ENCODE assay signal across 16 cellular contexts in the genomic region with DNA sequence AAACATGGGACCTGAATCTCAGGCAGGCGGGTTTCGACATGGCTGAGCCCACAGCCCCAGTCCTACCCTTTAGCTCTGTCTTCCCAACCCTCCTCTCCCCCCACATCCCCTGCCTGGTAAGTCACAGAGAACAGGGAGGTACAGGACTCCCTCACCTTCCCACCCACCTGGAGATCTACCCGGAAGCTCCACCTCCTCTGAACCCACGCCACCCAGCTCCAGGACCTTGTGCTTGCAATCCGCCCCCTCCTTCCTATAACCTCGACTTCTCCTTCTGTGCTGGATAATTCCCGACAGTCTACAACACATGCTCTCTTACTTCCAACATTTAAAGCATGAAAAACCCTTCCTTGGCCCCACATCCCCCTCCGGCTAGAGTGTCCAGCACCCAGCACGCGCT. TPM values are rescaled to one million over a fixed set of nuclear protein-coding genes. Genes with fewer than 3 reads are reported as not detected.
DNase-seq lines count a peak whose midpoint lies in the region; ATAC-seq and TF ChIP-seq lines count a peak whose summit lies in the region.
"Had no signal": no experiment of that assay in that cellular context is flagged by ENCODE, and none has a peak within 500 bp of the region (broad histone marks: within the 10 kb centered on the region; RNA-seq: fewer than 3 reads in every experiment).

No MANE protein-coding gene starts in this region.

- H3K9me3 Mint-ChIP-seq in activated naive CD4-positive, alpha-beta T cell treated with anti-CD3 and anti-CD28 coated beads, Interleukin-2, amount 50 U/mL, for 72 hours: no peaks in the 10 kb centered on the region
- no peaks in the 10 kb centered on the region for H3K9me3 Mint-ChIP-seq in activated naive CD4-positive, alpha-beta T cell treated with anti-CD3 and anti-CD28 coated beads, Interleukin-2, amount 10 ng/mL, durations not matched to agents 7 days and 5 days
- peaks cover 0 to 8% (median 6%) of the 10 kb centered on the region in 5 experiments for H3K9me3 Mint-ChIP-seq in brain

- H3K4me3 ChIP-seq in HAP-1 (peak overlapping the region; percentile 49; the same call in 1 of the 2 replicates), neuron (ENCODE audit: low read length) (no peak overlapping the region), ascending aorta (no peak overlapping the region)

- in situ Hi-C loops in HAP-1 (cut with MboI; ENCODE audit: low sequenced_read_pairs): no loop called here

- intact Hi-C loops in ascending aorta (cut with DNase I): loop anchor here (5.0 to 10.0 kb wide), 2 partner anchors 92 to 299 kb away; partner anchors contain the start of gene HP1BP3

- peaks cover 7% of the 10 kb centered on the region for H3K4me1 Mint-ChIP-seq in activated naive CD4-positive, alpha-beta T cell treated with anti-CD3 and anti-CD28 coated beads, Interleukin-2, amount 10 ng/mL, durations not matched to agents 7 days and 5 days
- H3K4me1 Mint-ChIP-seq in brain: peaks cover 38% of the 10 kb centered on the region

- H3K27me3 ChIP-seq in HAP-1 (ENCODE audit: low read depth): no peaks in the 10 kb centered on the region
- H3K27me3 ChIP-seq in neuron (ENCODE audit: insufficient read depth, low read length): no peaks in the 10 kb centered on the region
- H3K27me3 ChIP-seq in ascending aorta: no peaks in the 10 kb centered on the region

- peak overlapping the region; percentile 86 for H2AFZ ChIP-seq in neuron (ENCODE audit: low read depth, low read length)

- CTCF ChIA-PET in activated naive CD4-positive, alpha-beta T cell treated with anti-CD3 and anti-CD28 coated beads, Interleukin-2, amount 10 ng/mL, durations not matched to agents 7 days and 5 days (lab: Charles Lee): interaction anchor here (0.8 to 2.4 kb wide), 5 partner anchors 12 to 499 kb away, joined by 3 to 17 read pairs (median 8); no protein-coding TSS in a partner anchor

- H3K36me3 ChIP-seq in HAP-1 (replicated peaks) (no peaks in the 10 kb centered on the region), neuron (ENCODE audit: insufficient read depth, low read length) (no peaks in the 10 kb centered on the region), ascending aorta (no peaks in the 10 kb centered on the region)

- no peaks in the 10 kb centered on the region for H3K36me3 Mint-ChIP-seq in activated naive CD4-positive, alpha-beta T cell treated with anti-CD3 and anti-CD28 coated beads, Interleukin-2, amount 50 U/mL, for 72 hours
- H3K36me3 Mint-ChIP-seq in activated naive CD4-positive, alpha-beta T cell treated with anti-CD3 and anti-CD28 coated beads, Interleukin-2, amount 10 ng/mL, durations not matched to agents 7 days and 5 days: no peaks in the 10 kb centered on the region
- H3K36me3 Mint-ChIP-seq in brain: no peaks in the 10 kb centered on the region
- H3K36me3 Mint-ChIP-seq: CD4-positive, alpha-beta memory T cell had no signal

- no peak overlapping the region for H3K4me3 Mint-ChIP-seq in activated naive CD4-positive, alpha-beta T cell treated with anti-CD3 and anti-CD28 coated beads, Interleukin-2, amount 10 ng/mL, durations not matched to agents 7 days and 5 days
- peak overlapping the region in 2 of 5 experiments; percentile 48 to 87 for H3K4me3 Mint-ChIP-seq in brain

- H3K27me3 Mint-ChIP-seq in activated naive CD4-positive, alpha-beta T cell treated with anti-CD3 and anti-CD28 coated beads, Interleukin-2, amount 10 ng/mL, durations not matched to agents 7 days and 5 days: peaks cover 63% of the 10 kb centered on the region
- H3K27me3 Mint-ChIP-seq in brain: peaks cover 3% of the 10 kb centered on the region

- TF ChIP-seq CTCF in brain (conservative IDR thresholded peaks at IDR 0.05) (no peak), ascending aorta (IDR thresholded peaks at IDR 0.05) (no peak)

- ATAC-seq in activated naive CD4-positive, alpha-beta T cell treated with anti-CD3 and anti-CD28 coated beads, Interleukin-2, amount 50 U/mL, for 72 hours: no peak

- no peaks in the 10 kb centered on the region for H3K9me3 ChIP-seq in HAP-1
- no peaks in the 10 kb centered on the region for H3K9me3 ChIP-seq in neuron (ENCODE audit: low read length)
- no peaks in the 10 kb centered on the region for H3K9me3 ChIP-seq in ascending aorta

- H3K4me1 ChIP-seq in HAP-1: peaks cover 20% of the 10 kb centered on the region
- peaks cover 14% of the 10 kb centered on the region for H3K4me1 ChIP-seq in neuron (ENCODE audit: insufficient read depth, low read length)
- H3K4me1 ChIP-seq in ascending aorta: peaks cover 0 to 2% of the 10 kb centered on the region in 2 donors

- DNase-seq in activated naive CD4-positive, alpha-beta T cell treated with anti-CD3 and anti-CD28 coated beads, Interleukin-2, amount 50 U/mL, for 72 hours (ENCODE audit: low spot score in 2 of 2): no peak
- no peak for DNase-seq in activated naive CD4-positive, alpha-beta T cell treated with anti-CD3 and anti-CD28 coated beads, Interleukin-2, amount 10 ng/mL, durations not matched to agents 7 days and 5 days
- DNase-seq in HAP-1 (ENCODE audit: low spot score in 2 of 2): no peak
- no peak for DNase-seq in T-helper 2 cell
- no peak for DNase-seq in ascending aorta (ENCODE audit: low spot score in 2 of 2)
- no peak for DNase-seq in NCI-H510A (lab: John Stamatoyannopoulos, UW)
- DNase-seq: AML-193; CD4-positive, alpha-beta memory T cell; Karpas-422; MM.1S; NCI-H1105; NCI-H187; NCI-H446; NCI-H774 had no signal

- peak overlapping the region; percentile 22 to 32 for H3K27ac Mint-ChIP-seq in activated naive CD4-positive, alpha-beta T cell treated with anti-CD3 and anti-CD28 coated beads, Interleukin-2, amount 50 U/mL, for 72 hours
- no peak overlapping the region for H3K27ac Mint-ChIP-seq in activated naive CD4-positive, alpha-beta T cell treated with anti-CD3 and anti-CD28 coated beads, Interleukin-2, amount 10 ng/mL, durations not matched to agents 7 days and 5 days
- peak overlapping the region in 3 of 5 experiments; percentile 48 to 96 (median 81) for H3K27ac Mint-ChIP-seq in brain

- no peak overlapping the region for H3K27ac ChIP-seq in ascending aorta

RNA-seq across cellular contexts. Expression of gene KIF17, which starts 22.3 kb away (rescaled TPM):
- total RNA-seq in activated naive CD4-positive, alpha-beta T cell treated with anti-CD3 and anti-CD28 coated beads, Interleukin-2, amount 50 U/mL, for 72 hours: 1 to 10 TPM in 1 of 2 donors, under 1 TPM in 1; 0.18 to 1.0 TPM
- 12.0 TPM for polyA plus RNA-seq in brain (ENCODE audit: insufficient read depth, low read depth, low replicate concordance)
- total RNA-seq in ascending aorta: 18.5 TPM
- total RNA-seq: CD4-positive, alpha-beta memory T cell had no signal
- polyA plus RNA-seq: CD4-positive, alpha-beta memory T cell had no signal

RNA-seq across cellular contexts. Expression of gene DDOST, which starts 34.3 kb away (rescaled TPM):
- total RNA-seq in activated naive CD4-positive, alpha-beta T cell treated with anti-CD3 and anti-CD28 coated beads, Interleukin-2, amount 50 U/mL, for 72 hours: 100 to 1,000 TPM; 140 to 184 TPM
- polyA plus RNA-seq in brain (ENCODE audit: insufficient read depth, low read depth, low replicate concordance): 163 TPM
- total RNA-seq in ascending aorta: 142 TPM

RNA-seq across cellular contexts. Expression of gene SH2D5, which starts 37.0 kb away (rescaled TPM):
- total RNA-seq in activated naive CD4-positive, alpha-beta T cell treated with anti-CD3 and anti-CD28 coated beads, Interleukin-2, amount 50 U/mL, for 72 hours: under 1 TPM in 1 of 2 donors, not detected in 1; 0.66 TPM
- 14.3 TPM for polyA plus RNA-seq in brain (ENCODE audit: insufficient read depth, low read depth, low replicate concordance)
- not detected for total RNA-seq in ascending aorta
- polyA plus RNA-seq: CD4-positive, alpha-beta memory T cell had no signal
